In genomic region chr1:184889902-184890301, GRCh38 we compare ENCODE assay signal across 12 cellular contexts.
DNase-seq lines count a peak whose midpoint lies in the region; ATAC-seq and TF ChIP-seq lines count a peak whose summit lies in the region.
"Had no signal": no experiment of that assay in that cellular context is flagged by ENCODE, and none has a peak within 500 bp of the region (broad histone marks: within the 10 kb centered on the region; RNA-seq: fewer than 3 reads in every experiment).

No MANE protein-coding gene starts in this region.

- intact Hi-C loops in heart left ventricle (cut with DNase I), result loop anchor here in 6 of 10 donors (5.0 to 10.0 kb wide), 6 partner anchors 62 to 85 kb away; partner anchors contain the start of gene NIBAN1 (in 4 of the 6)
- intact Hi-C loops in Right ventricle myocardium superior (cut with DNase I), result loop anchor here (10.0 kb wide), 1 partner anchor 65 kb away; no protein-coding TSS in a partner anchor
- intact Hi-C loops in ascending aorta (cut with DNase I), result loop anchor here (5.0 kb wide), 1 partner anchor 62 kb away; no protein-coding TSS in a partner anchor
- intact Hi-C loops in aorta (cut with DNase I), result loop anchor here in 1 of 2 donors (5.0 kb wide), 2 partner anchors 57 to 63 kb away; no protein-coding TSS in a partner anchor

- peaks cover 0 to 43% (median 21%) of the 10 kb centered on the region in 9 donors for H3K36me3 ChIP-seq in heart left ventricle
- H3K36me3 ChIP-seq in ascending aorta, result peaks cover 0 to 6% of the 10 kb centered on the region in 2 donors
- no peaks in the 10 kb centered on the region for H3K36me3 ChIP-seq in aorta (ENCODE audit: control insufficient read depth in 1 of 2, insufficient read depth in 2 of 2, low read length in 1 of 2)

- no peak overlapping the region for H3K4me3 ChIP-seq in heart left ventricle
- H3K4me3 ChIP-seq in ascending aorta, result no peak overlapping the region
- H3K4me3 ChIP-seq in aorta (ENCODE audit: low read length in 2 of 2), result no peak overlapping the region

- no peak for DNase-seq in heart left ventricle
- no peak for DNase-seq in Right ventricle myocardium superior
- DNase-seq in ascending aorta (ENCODE audit: low spot score in 2 of 2), result no peak
- DNase-seq in kidney tubule cell (ENCODE audit: low spot score), result peak; percentile 14
- no peak for DNase-seq in aorta
- no peak for DNase-seq in hypothalamus (lab: John Stamatoyannopoulos, UW)
- no peak for DNase-seq in KG1 (lab: John Stamatoyannopoulos, UW)
- DNase-seq: naive thymus-derived CD4-positive, alpha-beta T cell; NCI-H1092; NCI-H748 treated with DMSO at 0.1 percent for 48 hours had no signal

- no peak for TF ChIP-seq CTCF in heart left ventricle (IDR thresholded peaks at IDR 0.05)
- TF ChIP-seq CTCF in ascending aorta (IDR thresholded peaks at IDR 0.05), result no peak

- peak overlapping the region; percentile 62 to 90 (median 81) for H3K27ac ChIP-seq in heart left ventricle
- peak overlapping the region; percentile 86 to 93 for H3K27ac ChIP-seq in ascending aorta
- H3K27ac ChIP-seq in aorta (ENCODE audit: low read depth in 1 of 2, low read length in 2 of 2), result peak overlapping the region; percentile 89 to 93
- H3K27ac ChIP-seq: epithelial cell of prostate had no signal

- ATAC-seq in heart left ventricle (peak in 3 of 4 donors; percentile 2 to 17 (median 5)), Right ventricle myocardium superior (ENCODE audit: poor library complexity) (no peak), aorta (ENCODE audit: low FRiP score) (peak; percentile 30), HG02973 (IDR thresholded peaks at IDR 0.05; ENCODE audit: unreplicated experiment) (no peak)

- 19 to 30% (median 28%) methylated on average over 3 of the region's 3 CpGs for WGBS in heart left ventricle, 4 donors
- 10 to 13% methylated on average over 3 of the region's 3 CpGs for WGBS in aorta, 2 donors

- no peak for TF ChIP-seq POLR2A in heart left ventricle (IDR thresholded peaks at IDR 0.05)

- H3K27me3 ChIP-seq in heart left ventricle, result no peaks in the 10 kb centered on the region
- H3K27me3 ChIP-seq in ascending aorta, result no peaks in the 10 kb centered on the region
- no peaks in the 10 kb centered on the region for H3K27me3 ChIP-seq in aorta (ENCODE audit: control insufficient read depth in 1 of 2, insufficient read depth in 2 of 2, low read length in 1 of 2)

- H3K9me3 ChIP-seq in heart left ventricle (no peaks in the 10 kb centered on the region), ascending aorta (no peaks in the 10 kb centered on the region), aorta (ENCODE audit: control insufficient read depth, low read length) (no peaks in the 10 kb centered on the region)

- H3K4me1 ChIP-seq in heart left ventricle, result peaks cover 0 to 92% (median 61%) of the 10 kb centered on the region in 12 donors
- H3K4me1 ChIP-seq in ascending aorta, result peaks cover 9 to 74% of the 10 kb centered on the region in 2 donors
- H3K4me1 ChIP-seq in aorta (ENCODE audit: control insufficient read depth in 1 of 2, insufficient read depth in 2 of 2, low read length in 2 of 2), result peaks cover 3 to 19% of the 10 kb centered on the region in 2 donors

Comparison
In these comparisons a context has a peak if more than half of its experiments do, and no peak if none do; other contexts are left out.
1. ATAC-seq: peak in heart left ventricle (3 of 4) and aorta (single experiment); none in Right ventricle myocardium superior (single experiment) and HG02973 (single experiment).
2. Peak in every context shown above with its lines, with median percentiles within 50 percentile points of each other: H3K27ac ChIP-seq.